ENCODE assay signal across 16 cellular contexts in genomic region chr18:78900938-78901909, GRCh38.
"Had no signal": no experiment of that assay in that cellular context is flagged by ENCODE, and none has a peak within 500 bp of the region (broad histone marks: within the 10 kb centered on the region; RNA-seq: fewer than 3 reads in every experiment).

No MANE protein-coding gene starts in this region.

- H3K4me3 Mint-ChIP-seq: naive thymus-derived CD4-positive, alpha-beta T cell; nephron progenitor cell had no signal

- H3K9me3 ChIP-seq: gastrocnemius medialis, lower lobe of right lung had no signal

- H3K27me3 ChIP-seq: gastrocnemius medialis had no signal

- H3K36me3 Mint-ChIP-seq: naive thymus-derived CD4-positive, alpha-beta T cell had no signal

- H3K27ac Mint-ChIP-seq: naive thymus-derived CD4-positive, alpha-beta T cell; nephron progenitor cell had no signal

- DNase-seq: cerebellar nuclear complex; dermis blood vessel endothelial cell; effector CD4-positive, alpha-beta T cell; gastrocnemius medialis; heart right ventricle; hypothalamus; lower lobe of right lung; mesenchymal stem cell; naive thymus-derived CD4-positive, alpha-beta T cell; nephron progenitor cell; right cardiac atrium; small intestine; stimulated activated CD4-positive, alpha-beta T cell treated with anti-CD3 and anti-CD28 coated beads, Interleukin-2, amount 100 ng/mL, for 48 hours; stimulated activated naive CD4-positive, alpha-beta T cell treated with Interleukin-2 at 50 U/mL for 16 hours; trophoblast cell had no signal

- ATAC-seq: gastrocnemius medialis; heart right ventricle; left lobe of liver; lower lobe of right lung; naive thymus-derived CD4-positive, alpha-beta T cell; right cardiac atrium had no signal

- H3K4me1 Mint-ChIP-seq: naive thymus-derived CD4-positive, alpha-beta T cell had no signal

- H3K4me1 ChIP-seq: gastrocnemius medialis, heart right ventricle, lower lobe of right lung had no signal

- H3K36me3 ChIP-seq: gastrocnemius medialis, heart right ventricle, lower lobe of right lung had no signal

- H3K27ac ChIP-seq: gastrocnemius medialis, heart right ventricle, lower lobe of right lung had no signal

- H3K4me3 ChIP-seq: gastrocnemius medialis, heart right ventricle, lower lobe of right lung had no signal
